Comparison of ENCODE assay signal across 9 cellular contexts in the genomic region with DNA sequence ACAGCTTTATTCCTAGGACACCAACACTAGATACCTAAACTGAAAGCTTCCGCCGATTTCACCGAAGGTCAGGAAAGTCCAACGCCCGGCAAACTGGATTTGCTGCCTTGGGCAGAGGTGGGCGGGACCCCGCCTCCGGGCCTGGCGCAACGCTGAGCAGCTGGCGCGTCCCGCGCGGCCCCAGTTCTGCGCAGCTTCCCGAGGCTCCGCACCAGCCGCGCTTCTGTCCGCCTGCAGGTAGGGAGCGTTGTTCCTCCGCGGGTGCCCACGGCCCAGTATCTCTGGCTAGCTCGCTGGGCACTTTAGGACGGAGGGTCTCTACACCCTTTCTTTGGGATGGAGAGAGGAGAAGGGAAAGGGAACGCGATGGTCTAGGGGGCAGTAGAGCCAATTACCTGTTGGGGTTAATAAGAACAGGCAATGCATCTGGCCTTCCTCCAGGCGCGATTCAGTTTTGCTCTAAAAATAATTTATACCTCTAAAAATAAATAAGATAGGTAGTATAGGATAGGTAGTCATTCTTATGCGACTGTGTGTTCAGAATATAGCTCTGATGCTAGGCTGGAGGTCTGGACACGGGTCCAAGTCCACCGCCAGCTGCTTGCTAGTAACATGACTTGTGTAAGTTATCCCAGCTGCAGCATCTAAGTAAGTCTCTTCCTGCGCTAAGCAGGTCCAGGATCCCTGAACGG. TPM values are rescaled to one million over a fixed set of nuclear protein-coding genes. Genes with fewer than 3 reads are reported as not detected.
DNase-seq lines count a peak whose midpoint lies in the region; ATAC-seq and TF ChIP-seq lines count a peak whose summit lies in the region.
"Had no signal": no experiment of that assay in that cellular context is flagged by ENCODE, and none has a peak within 500 bp of the region (broad histone marks: within the 10 kb centered on the region; RNA-seq: fewer than 3 reads in every experiment).

A gene (plus strand): TSS at position 183 of the 692 bp plus-strand sequence. CDS start 5,572 bp downstream, outside the sequence.

- TF ChIP-seq POLR2A in right lobe of liver (IDR thresholded peaks at IDR 0.05): peak; percentile 65

- no peaks in the 10 kb centered on the region for H3K36me3 ChIP-seq in right lobe of liver

- no peaks in the 10 kb centered on the region for H3K9me3 ChIP-seq in right lobe of liver

- H3K27me3 ChIP-seq in dorsolateral prefrontal cortex: no peaks in the 10 kb centered on the region
- H3K27me3 ChIP-seq in right lobe of liver: no peaks in the 10 kb centered on the region

- H3K4me3 ChIP-seq in dorsolateral prefrontal cortex (peak within 1 kb of the TSS; percentile 46 to 85 (median 70)), right lobe of liver (peak within 1 kb of the TSS; percentile 46 to 62 (median 55))
- H3K4me3 ChIP-seq: SK-N-MC had no signal

- ATAC-seq in GM18861 (IDR thresholded peaks at IDR 0.05; ENCODE audit: unreplicated experiment) (peak; percentile 45), HG03159 (IDR thresholded peaks at IDR 0.05; ENCODE audit: unreplicated experiment) (peak; percentile 54), right lobe of liver (peak; percentile 99 to 100 (median 100))

- TF ChIP-seq CTCF in dorsolateral prefrontal cortex (IDR thresholded peaks at IDR 0.05 in 54 of 56, conservative IDR thresholded peaks at IDR 0.05 in 2 of 56; ENCODE audit: low read depth in 1 of 56, partially characterized antibody in 56 of 56) (peak in 55 of 56 donors; percentile 34 to 83 (median 67)), right lobe of liver (IDR thresholded peaks at IDR 0.05) (peak; percentile 64 to 71 (median 66))

- WGBS in right lobe of liver (ENCODE audit: insufficient coverage, low coverage, low lambda C conversion rate, missing lambda C conversion rate): 2% methylated on average over 36 of the region's 36 CpGs

- DNase-seq in AG08395 (ENCODE audit: low spot score): peak; percentile 83
- peak; percentile 79 for DNase-seq in NCI-H510A treated with DMSO at 0.1 percent for 48 hours (lab: John Stamatoyannopoulos, UW)
- peak; percentile 75 to 78 for DNase-seq in activated CD4-positive, alpha-beta T cell treated with anti-CD3 and anti-CD28 coated beads, Interleukin-2, amount 50 U/mL, for 4 hours
- peak; percentile 59 to 88 (median 72) for DNase-seq in dorsolateral prefrontal cortex
- DNase-seq in right lobe of liver: peak; percentile 96 to 97 (median 97)
- peak; percentile 85 for DNase-seq in stimulated activated CD4-positive, alpha-beta T cell treated with anti-CD3 and anti-CD28 coated beads, Interleukin-4, amount 100 ng/mL, for 24 hours

- intact Hi-C loops in dorsolateral prefrontal cortex (cut with DNase I) (loop anchor here (2.0 to 10.0 kb wide), 2 partner anchors 134 to 140 kb away; no protein-coding TSS in a partner anchor), right lobe of liver (cut with DNase I) (no loop called here)

- H3K27ac ChIP-seq in dorsolateral prefrontal cortex (peak within 1 kb of the TSS in 57 of 59 donors; percentile 2 to 89 (median 67)), right lobe of liver (peak within 1 kb of the TSS; percentile 82 to 93 (median 85))
- H3K27ac ChIP-seq: SK-N-MC had no signal

- peaks cover 0 to 6% (median 3%) of the 10 kb centered on the region in 4 donors for H3K4me1 ChIP-seq in right lobe of liver

RNA-seq across cellular contexts. Expression of the gene that starts here (rescaled TPM):
- total RNA-seq in dorsolateral prefrontal cortex (1 to 10 TPM; 1.2 to 8.9 (median 3.7) TPM), right lobe of liver (1 to 10 TPM in 4 of 6 experiments, under 1 TPM in 2; 0.87 to 3.7 (median 1.5) TPM)

Comparison
In these comparisons a context has a peak if more than half of its experiments do, and no peak if none do; other contexts are left out.
1. Peak in every context shown above with its lines: DNase-seq, ATAC-seq, H3K4me3 ChIP-seq and H3K27ac ChIP-seq.
2. ATAC-seq: peak in every context shown above with its lines; median percentile 100 in right lobe of liver; 54 in HG03159; 45 in GM18861.
3. intact Hi-C loops: an anchor here in dorsolateral prefrontal cortex (2.0 to 10.0 kb wide); none called in right lobe of liver.